14 cellular contexts compared by ENCODE assay signal in genomic region chr5:68396722-68397121, GRCh38.
DNase-seq lines count a peak whose midpoint lies in the region; ATAC-seq and TF ChIP-seq lines count a peak whose summit lies in the region.
"Had no signal": no experiment of that assay in that cellular context is flagged by ENCODE, and none has a peak within 500 bp of the region (broad histone marks: within the 10 kb centered on the region; RNA-seq: fewer than 3 reads in every experiment).

No MANE protein-coding gene starts in this region.

- H3K27ac Mint-ChIP-seq in natural killer cell treated with Interleukin-12 subunit alpha and Interleukin-12 subunit beta and Interleukin-15 and Interleukin-18, amount 100 ng/mL, for 72 hours: peak overlapping the region; percentile 86 to 95
- H3K27ac Mint-ChIP-seq in natural killer cell: no peak overlapping the region
- H3K27ac Mint-ChIP-seq: activated CD4-positive, alpha-beta memory T cell treated with anti-CD3 and anti-CD28 coated beads for 36 hours had no signal

- no peaks in the 10 kb centered on the region for H3K27me3 ChIP-seq in SJCRH30
- H3K27me3 ChIP-seq: neutrophil, Peyer's patch had no signal

- H3K9me3 Mint-ChIP-seq in natural killer cell treated with Interleukin-12 subunit alpha and Interleukin-12 subunit beta and Interleukin-15 and Interleukin-18, amount 100 ng/mL, for 72 hours: peaks cover 6% of the 10 kb centered on the region
- no peaks in the 10 kb centered on the region for H3K9me3 Mint-ChIP-seq in natural killer cell

- no peak for ATAC-seq in natural killer cell treated with Interleukin-12 subunit alpha and Interleukin-12 subunit beta and Interleukin-15 and Interleukin-18, amount 100 ng/mL, for 72 hours
- no peak for ATAC-seq in natural killer cell

- DNase-seq in natural killer cell treated with Interleukin-12 subunit alpha and Interleukin-12 subunit beta and Interleukin-15 and Interleukin-18, amount 100 ng/mL, for 72 hours (ENCODE audit: low spot score): no peak
- DNase-seq in natural killer cell (no peak), SJCRH30 (peak; percentile 8 to 43), left kidney (ENCODE audit: low read depth, low spot score) (peak; percentile 53), dermis blood vessel endothelial cell (no peak), C1 segment of cervical spinal cord (lab: John Stamatoyannopoulos, UW) (no peak)
- DNase-seq in activated effector memory CD4-positive, alpha-beta T cell treated with Interleukin-2 at 50 U/mL for 16 hours: no peak
- DNase-seq in activated CD4-positive, alpha-beta T cell treated with anti-CD3 and anti-CD28 coated beads, Interleukin-2, amount 50 U/mL, for 4 hours: no peak
- DNase-seq: activated CD4-positive, alpha-beta memory T cell treated with anti-CD3 and anti-CD28 coated beads for 36 hours; GOT3; Karpas-422; Peyer's patch; T1000 had no signal

- peaks cover 21% of the 10 kb centered on the region for H3K36me3 Mint-ChIP-seq in natural killer cell treated with Interleukin-12 subunit alpha and Interleukin-12 subunit beta and Interleukin-15 and Interleukin-18, amount 100 ng/mL, for 72 hours
- no peaks in the 10 kb centered on the region for H3K36me3 Mint-ChIP-seq in natural killer cell
- H3K36me3 Mint-ChIP-seq: activated CD4-positive, alpha-beta memory T cell treated with anti-CD3 and anti-CD28 coated beads for 36 hours had no signal

- H3K9me3 ChIP-seq in SJCRH30 (replicated peaks): no peaks in the 10 kb centered on the region
- H3K9me3 ChIP-seq: neutrophil, Peyer's patch had no signal

- H3K27me3 Mint-ChIP-seq in natural killer cell treated with Interleukin-12 subunit alpha and Interleukin-12 subunit beta and Interleukin-15 and Interleukin-18, amount 100 ng/mL, for 72 hours: no peaks in the 10 kb centered on the region
- no peaks in the 10 kb centered on the region for H3K27me3 Mint-ChIP-seq in natural killer cell (ENCODE audit: low read depth in 2 of 2)
- H3K27me3 Mint-ChIP-seq: activated CD4-positive, alpha-beta memory T cell treated with anti-CD3 and anti-CD28 coated beads for 36 hours had no signal

- no peak for TF ChIP-seq CTCF in natural killer cell (IDR thresholded peaks at IDR 0.05)

- H3K36me3 ChIP-seq in SJCRH30: no peaks in the 10 kb centered on the region
- H3K36me3 ChIP-seq: neutrophil, Peyer's patch had no signal

- H3K4me1 Mint-ChIP-seq in natural killer cell treated with Interleukin-12 subunit alpha and Interleukin-12 subunit beta and Interleukin-15 and Interleukin-18, amount 100 ng/mL, for 72 hours (ENCODE audit: low read depth in 2 of 2): peaks cover 52 to 55% of the 10 kb centered on the region in 2 donors
- peaks cover 29 to 33% of the 10 kb centered on the region in 2 donors for H3K4me1 Mint-ChIP-seq in natural killer cell

- no peak overlapping the region for H3K4me3 ChIP-seq in SJCRH30
- H3K4me3 ChIP-seq: Peyer's patch had no signal

- H3K27ac ChIP-seq in SJCRH30: no peak overlapping the region
- H3K27ac ChIP-seq: neutrophil had no signal

- no peaks in the 10 kb centered on the region for H3K4me1 ChIP-seq in SJCRH30
- H3K4me1 ChIP-seq: Peyer's patch had no signal

- intact Hi-C loops in natural killer cell (cut with micrococcal nuclease): no loop called here

- H3K4me3 Mint-ChIP-seq in natural killer cell treated with Interleukin-12 subunit alpha and Interleukin-12 subunit beta and Interleukin-15 and Interleukin-18, amount 100 ng/mL, for 72 hours: no peak overlapping the region
- no peak overlapping the region for H3K4me3 Mint-ChIP-seq in natural killer cell
- H3K4me3 Mint-ChIP-seq: activated CD4-positive, alpha-beta memory T cell treated with anti-CD3 and anti-CD28 coated beads for 36 hours had no signal

Comparison
In these comparisons a context has a peak if more than half of its experiments do, and no peak if none do; other contexts are left out.
1. H3K27ac Mint-ChIP-seq: peak in natural killer cell treated with Interleukin-12 subunit alpha and Interleukin-12 subunit beta and Interleukin-15 and Interleukin-18, amount 100 ng/mL, for 72 hours (2 of 2); none in natural killer cell (0 of 2).
2. DNase-seq: peak in SJCRH30 (2 of 2) and left kidney (single experiment); none in natural killer cell treated with Interleukin-12 subunit alpha and Interleukin-12 subunit beta and Interleukin-15 and Interleukin-18, amount 100 ng/mL, for 72 hours (single experiment), natural killer cell (single experiment), dermis blood vessel endothelial cell (single experiment), activated effector memory CD4-positive, alpha-beta T cell treated with Interleukin-2 at 50 U/mL for 16 hours (single experiment), C1 segment of cervical spinal cord (0 of 14) and activated CD4-positive, alpha-beta T cell treated with anti-CD3 and anti-CD28 coated beads, Interleukin-2, amount 50 U/mL, for 4 hours (0 of 2).